In the genomic region with DNA sequence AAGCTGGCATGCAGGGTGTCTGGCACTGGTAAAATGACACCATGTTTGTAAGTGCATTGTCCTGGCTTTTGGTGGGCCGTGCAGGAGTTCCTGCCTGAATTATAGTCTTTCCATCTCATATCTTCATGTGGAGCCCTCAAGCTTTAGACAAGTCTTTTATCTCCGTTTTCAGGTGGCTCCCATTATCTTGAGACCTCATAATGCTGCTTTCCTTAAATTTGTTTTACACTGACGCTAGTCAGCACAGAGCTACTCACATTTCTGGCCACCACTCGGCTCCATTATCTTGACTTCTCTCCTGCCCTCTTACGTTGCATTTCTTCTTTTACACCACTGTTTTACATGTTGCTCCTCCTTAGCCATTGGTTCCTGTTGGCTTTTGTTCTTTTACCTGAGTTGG, we compare ENCODE assay signal across 1 cellular context.
TF ChIP-seq lines count a peak whose summit lies in the region.

No MANE protein-coding gene starts in this region.

TF ChIP-seq in K562, 482 proteins besides CTCF, POLR2A, EP300 and RAD21 (continued from another document and continues in another):
- TF ChIP-seq EP400 (IDR thresholded peaks at IDR 0.05) (no peak), ZNF764 (CRISPR knock-in tag; IDR thresholded peaks at IDR 0.05; ENCODE audit: low read depth) (no peak), GATA2 (CRISPR knock-in tag; IDR thresholded peaks at IDR 0.05) (peak; percentile 50), HDAC2 (IDR thresholded peaks at IDR 0.05) (0 out of 2 replicates have a peak, but pooled peaks have one; percentile 14), RCOR1 (IDR thresholded peaks at IDR 0.05; ENCODE audit: borderline replicate concordance in 1 of 2, low read depth in 2 of 2, low read length in 2 of 2) (peak in 1 of 2 experiments; percentile 17; a peak in 1 of 4 replicates), ZNF57 (CRISPR knock-in tag; IDR thresholded peaks at IDR 0.05) (no peak), MEF2A (IDR thresholded peaks at IDR 0.05; ENCODE audit: control insufficient read depth, low read depth, low read length) (no peak), TEAD1 (CRISPR knock-in tag; IDR thresholded peaks at IDR 0.05) (peak in 1 of 2 experiments; percentile 72; a peak in 1 of 4 replicates), SIN3B (IDR thresholded peaks at IDR 0.05; ENCODE audit: low read depth) (no peak), TSC22D4 (tag; IDR thresholded peaks at IDR 0.05) (no peak), CSDE1 (IDR thresholded peaks at IDR 0.05) (no peak), HNRNPL (IDR thresholded peaks at IDR 0.05; ENCODE audit: low read depth, low read length) (0 out of 2 replicates have a peak, but pooled peaks have one; percentile 41), ARNT (IDR thresholded peaks at IDR 0.05) (0 out of 4 replicates have a peak, but pooled peaks of 1 of the 2 experiments have one; percentile 33), LCOR (CRISPR knock-in tag; IDR thresholded peaks at IDR 0.05) (peak; percentile 72; the same call in 1 of the 2 replicates), ZNF780A (CRISPR knock-in tag; IDR thresholded peaks at IDR 0.05) (no peak), SOX6 (IDR thresholded peaks at IDR 0.05) (peak; percentile 65), TAL1 (IDR thresholded peaks at IDR 0.05) (peak; percentile 73), CBFA2T2 (conservative IDR thresholded peaks at IDR 0.05) (peak; percentile 76), ATF1 (CRISPR knock-in tag; IDR thresholded peaks at IDR 0.05) (no peak), ATF1 (tag; IDR thresholded peaks at IDR 0.05) (0 out of 2 replicates have a peak, but pooled peaks have one; percentile 36), CBX3 (IDR thresholded peaks at IDR 0.05; ENCODE audit: borderline replicate concordance in 1 of 2, low read length in 2 of 2) (no peak), FOXP1 (CRISPR knock-in tag; IDR thresholded peaks at IDR 0.05) (no peak)
- TF ChIP-seq, protein P1, sequence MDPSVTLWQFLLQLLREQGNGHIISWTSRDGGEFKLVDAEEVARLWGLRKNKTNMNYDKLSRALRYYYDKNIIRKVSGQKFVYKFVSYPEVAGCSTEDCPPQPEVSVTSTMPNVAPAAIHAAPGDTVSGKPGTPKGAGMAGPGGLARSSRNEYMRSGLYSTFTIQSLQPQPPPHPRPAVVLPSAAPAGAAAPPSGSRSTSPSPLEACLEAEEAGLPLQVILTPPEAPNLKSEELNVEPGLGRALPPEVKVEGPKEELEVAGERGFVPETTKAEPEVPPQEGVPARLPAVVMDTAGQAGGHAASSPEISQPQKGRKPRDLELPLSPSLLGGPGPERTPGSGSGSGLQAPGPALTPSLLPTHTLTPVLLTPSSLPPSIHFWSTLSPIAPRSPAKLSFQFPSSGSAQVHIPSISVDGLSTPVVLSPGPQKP (CRISPR knock-in tag; IDR thresholded peaks at IDR 0.05) = no peak
- TF ChIP-seq, protein P2, sequence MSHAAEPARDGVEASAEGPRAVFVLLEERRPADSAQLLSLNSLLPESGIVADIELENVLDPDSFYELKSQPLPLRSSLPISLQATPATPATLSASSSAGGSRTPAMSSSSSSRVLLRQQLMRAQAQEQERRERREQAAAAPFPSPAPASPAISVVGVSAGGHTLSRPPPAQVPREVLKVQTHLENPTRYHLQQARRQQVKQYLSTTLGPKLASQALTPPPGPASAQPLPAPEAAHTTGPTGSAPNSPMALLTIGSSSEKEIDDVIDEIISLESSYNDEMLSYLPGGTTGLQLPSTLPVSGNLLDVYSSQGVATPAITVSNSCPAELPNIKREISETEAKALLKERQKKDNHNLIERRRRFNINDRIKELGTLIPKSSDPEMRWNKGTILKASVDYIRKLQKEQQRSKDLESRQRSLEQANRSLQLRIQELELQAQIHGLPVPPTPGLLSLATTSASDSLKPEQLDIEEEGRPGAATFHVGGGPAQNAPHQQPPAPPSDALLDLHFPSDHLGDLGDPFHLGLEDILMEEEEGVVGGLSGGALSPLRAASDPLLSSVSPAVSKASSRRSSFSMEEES (CRISPR knock-in tag; IDR thresholded peaks at IDR 0.05) = no peak
- TF ChIP-seq, protein P3, sequence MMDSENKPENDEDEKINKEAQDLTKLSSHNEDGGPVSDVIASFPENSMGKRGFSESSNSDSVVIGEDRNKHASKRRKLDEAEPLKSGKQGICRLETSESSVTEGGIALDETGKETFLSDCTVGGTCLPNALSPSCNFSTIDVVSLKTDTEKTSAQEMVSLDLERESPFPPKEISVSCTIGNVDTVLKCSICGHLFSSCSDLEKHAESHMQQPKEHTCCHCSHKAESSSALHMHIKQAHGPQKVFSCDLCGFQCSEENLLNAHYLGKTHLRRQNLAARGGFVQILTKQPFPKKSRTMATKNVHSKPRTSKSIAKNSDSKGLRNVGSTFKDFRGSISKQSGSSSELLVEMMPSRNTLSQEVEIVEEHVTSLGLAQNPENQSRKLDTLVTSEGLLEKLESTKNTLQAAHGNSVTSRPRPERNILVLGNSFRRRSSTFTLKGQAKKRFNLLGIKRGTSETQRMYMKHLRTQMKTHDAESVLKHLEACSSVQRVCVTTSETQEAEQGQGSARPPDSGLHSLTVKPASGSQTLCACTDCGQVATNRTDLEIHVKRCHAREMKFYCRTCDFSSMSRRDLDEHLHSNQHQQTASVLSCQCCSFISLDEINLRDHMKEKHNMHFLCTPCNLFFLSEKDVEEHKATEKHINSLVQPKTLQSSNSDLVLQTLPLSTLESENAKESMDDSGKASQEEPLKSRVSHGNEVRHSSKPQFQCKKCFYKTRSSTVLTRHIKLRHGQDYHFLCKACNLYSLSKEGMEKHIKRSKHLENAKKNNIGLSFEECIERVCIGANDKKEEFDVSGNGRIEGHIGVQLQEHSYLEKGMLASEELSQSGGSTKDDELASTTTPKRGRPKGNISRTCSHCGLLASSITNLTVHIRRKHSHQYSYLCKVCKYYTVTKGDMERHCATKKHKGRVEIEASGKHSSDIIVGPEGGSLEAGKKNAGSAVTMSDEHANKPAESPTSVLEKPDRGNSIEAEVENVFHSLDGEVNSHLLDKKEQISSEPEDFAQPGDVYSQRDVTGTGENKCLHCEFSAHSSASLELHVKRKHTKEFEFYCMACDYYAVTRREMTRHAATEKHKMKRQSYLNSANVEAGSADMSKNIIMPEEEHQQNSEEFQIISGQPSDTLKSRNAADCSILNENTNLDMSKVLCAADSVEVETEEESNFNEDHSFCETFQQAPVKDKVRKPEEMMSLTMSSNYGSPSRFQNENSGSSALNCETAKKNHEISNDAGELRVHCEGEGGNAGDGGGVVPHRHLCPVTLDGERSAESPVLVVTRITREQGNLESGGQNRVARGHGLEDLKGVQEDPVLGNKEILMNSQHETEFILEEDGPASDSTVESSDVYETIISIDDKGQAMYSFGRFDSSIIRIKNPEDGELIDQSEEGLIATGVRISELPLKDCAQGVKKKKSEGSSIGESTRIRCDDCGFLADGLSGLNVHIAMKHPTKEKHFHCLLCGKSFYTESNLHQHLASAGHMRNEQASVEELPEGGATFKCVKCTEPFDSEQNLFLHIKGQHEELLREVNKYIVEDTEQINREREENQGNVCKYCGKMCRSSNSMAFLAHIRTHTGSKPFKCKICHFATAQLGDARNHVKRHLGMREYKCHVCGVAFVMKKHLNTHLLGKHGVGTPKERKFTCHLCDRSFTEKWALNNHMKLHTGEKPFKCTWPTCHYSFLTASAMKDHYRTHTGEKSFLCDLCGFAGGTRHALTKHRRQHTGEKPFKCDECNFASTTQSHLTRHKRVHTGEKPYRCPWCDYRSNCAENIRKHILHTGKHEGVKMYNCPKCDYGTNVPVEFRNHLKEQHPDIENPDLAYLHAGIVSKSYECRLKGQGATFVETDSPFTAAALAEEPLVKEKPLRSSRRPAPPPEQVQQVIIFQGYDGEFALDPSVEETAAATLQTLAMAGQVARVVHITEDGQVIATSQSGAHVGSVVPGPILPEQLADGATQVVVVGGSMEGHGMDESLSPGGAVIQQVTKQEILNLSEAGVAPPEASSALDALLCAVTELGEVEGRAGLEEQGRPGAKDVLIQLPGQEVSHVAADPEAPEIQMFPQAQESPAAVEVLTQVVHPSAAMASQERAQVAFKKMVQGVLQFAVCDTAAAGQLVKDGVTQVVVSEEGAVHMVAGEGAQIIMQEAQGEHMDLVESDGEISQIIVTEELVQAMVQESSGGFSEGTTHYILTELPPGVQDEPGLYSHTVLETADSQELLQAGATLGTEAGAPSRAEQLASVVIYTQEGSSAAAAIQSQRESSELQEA (IDR thresholded peaks at IDR 0.05; ENCODE audit: low read depth) = no peak
- TF ChIP-seq, protein P4, sequence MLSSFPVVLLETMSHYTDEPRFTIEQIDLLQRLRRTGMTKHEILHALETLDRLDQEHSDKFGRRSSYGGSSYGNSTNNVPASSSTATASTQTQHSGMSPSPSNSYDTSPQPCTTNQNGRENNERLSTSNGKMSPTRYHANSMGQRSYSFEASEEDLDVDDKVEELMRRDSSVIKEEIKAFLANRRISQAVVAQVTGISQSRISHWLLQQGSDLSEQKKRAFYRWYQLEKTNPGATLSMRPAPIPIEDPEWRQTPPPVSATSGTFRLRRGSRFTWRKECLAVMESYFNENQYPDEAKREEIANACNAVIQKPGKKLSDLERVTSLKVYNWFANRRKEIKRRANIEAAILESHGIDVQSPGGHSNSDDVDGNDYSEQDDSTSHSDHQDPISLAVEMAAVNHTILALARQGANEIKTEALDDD (IDR thresholded peaks at IDR 0.05) = peak; percentile 36; the same call in 1 of the 2 replicates
- TF ChIP-seq, protein P5, sequence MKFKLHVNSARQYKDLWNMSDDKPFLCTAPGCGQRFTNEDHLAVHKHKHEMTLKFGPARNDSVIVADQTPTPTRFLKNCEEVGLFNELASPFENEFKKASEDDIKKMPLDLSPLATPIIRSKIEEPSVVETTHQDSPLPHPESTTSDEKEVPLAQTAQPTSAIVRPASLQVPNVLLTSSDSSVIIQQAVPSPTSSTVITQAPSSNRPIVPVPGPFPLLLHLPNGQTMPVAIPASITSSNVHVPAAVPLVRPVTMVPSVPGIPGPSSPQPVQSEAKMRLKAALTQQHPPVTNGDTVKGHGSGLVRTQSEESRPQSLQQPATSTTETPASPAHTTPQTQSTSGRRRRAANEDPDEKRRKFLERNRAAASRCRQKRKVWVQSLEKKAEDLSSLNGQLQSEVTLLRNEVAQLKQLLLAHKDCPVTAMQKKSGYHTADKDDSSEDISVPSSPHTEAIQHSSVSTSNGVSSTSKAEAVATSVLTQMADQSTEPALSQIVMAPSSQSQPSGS (CRISPR knock-in tag; IDR thresholded peaks at IDR 0.05) = no peak
- TF ChIP-seq, protein P6, sequence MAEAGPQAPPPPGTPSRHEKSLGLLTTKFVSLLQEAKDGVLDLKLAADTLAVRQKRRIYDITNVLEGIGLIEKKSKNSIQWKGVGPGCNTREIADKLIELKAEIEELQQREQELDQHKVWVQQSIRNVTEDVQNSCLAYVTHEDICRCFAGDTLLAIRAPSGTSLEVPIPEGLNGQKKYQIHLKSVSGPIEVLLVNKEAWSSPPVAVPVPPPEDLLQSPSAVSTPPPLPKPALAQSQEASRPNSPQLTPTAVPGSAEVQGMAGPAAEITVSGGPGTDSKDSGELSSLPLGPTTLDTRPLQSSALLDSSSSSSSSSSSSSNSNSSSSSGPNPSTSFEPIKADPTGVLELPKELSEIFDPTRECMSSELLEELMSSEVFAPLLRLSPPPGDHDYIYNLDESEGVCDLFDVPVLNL (CRISPR knock-in tag; IDR thresholded peaks at IDR 0.05; ENCODE audit: low read depth) = no peak
